Comparison of ENCODE assay signal across 17 cellular contexts in genomic region chr2:437180-437579, GRCh38.
DNase-seq lines count a peak whose midpoint lies in the region; ATAC-seq and TF ChIP-seq lines count a peak whose summit lies in the region.
"Had no signal": no experiment of that assay in that cellular context is flagged by ENCODE, and none has a peak within 500 bp of the region (broad histone marks: within the 10 kb centered on the region; RNA-seq: fewer than 3 reads in every experiment).

No MANE protein-coding gene starts in this region.

- no peak overlapping the region for H2AK5ac ChIP-seq in mesendoderm (ENCODE audit: low read length)

- H3K4me3 ChIP-seq in DOHH2 (ENCODE audit: low read length) (peak overlapping the region; percentile 67), mesendoderm (ENCODE audit: low read length) (no peak overlapping the region)

- H3K9me3 Mint-ChIP-seq in activated CD8-positive, alpha-beta T cell treated with anti-CD3 and anti-CD28 coated beads, Interleukin-2, amount 10 ng/mL, durations not matched to agents 7 days and 5 days (ENCODE audit: insufficient read depth): no peaks in the 10 kb centered on the region
- no peaks in the 10 kb centered on the region for H3K9me3 Mint-ChIP-seq in activated CD8-positive, alpha-beta T cell treated with anti-CD3 and anti-CD28 coated beads for 36 hours
- H3K9me3 Mint-ChIP-seq in activated B cell treated with CpG ODN at 0.5 μM for 24 hours (no peaks in the 10 kb centered on the region), naive B cell (no peaks in the 10 kb centered on the region), WTC11 (no peaks in the 10 kb centered on the region)
- H3K9me3 Mint-ChIP-seq: stimulated activated naive CD8-positive, alpha-beta T cell treated with anti-CD3 and anti-CD28 coated beads, Interleukin-15, Interleukin-2, amounts not matched to agents 100 ng/mL and 50 ng/mL, for 24 hours had no signal

- no peaks in the 10 kb centered on the region; the same call in 1 of the 2 replicates for H3K9me3 ChIP-seq in DOHH2 (ENCODE audit: control insufficient read depth, insufficient read depth, low read length)
- H3K9me3 ChIP-seq: neutrophil, upper lobe of right lung had no signal

- no peak for ATAC-seq in activated CD8-positive, alpha-beta T cell treated with anti-CD3 and anti-CD28 coated beads, Interleukin-2, amount 10 ng/mL, durations not matched to agents 7 days and 5 days
- ATAC-seq in activated CD8-positive, alpha-beta T cell treated with anti-CD3 and anti-CD28 coated beads for 36 hours: no peak
- no peak for ATAC-seq in activated B cell treated with CpG ODN at 0.5 μM for 24 hours (ENCODE audit: low read depth)
- no peak for ATAC-seq in naive B cell (ENCODE audit: low read depth in 2 of 2)
- no peak for ATAC-seq in WTC11

- no peak overlapping the region for H2BK120ac ChIP-seq in mesendoderm (ENCODE audit: low read depth, low read length)

- H3K4me2 ChIP-seq in DOHH2 (ENCODE audit: low read length): peak overlapping the region; percentile 76
- H3K4me2 ChIP-seq in mesendoderm (ENCODE audit: low read length): no peak overlapping the region

- WGBS in mesendoderm (ENCODE audit: extremely low coverage, insufficient coverage, low lambda C conversion rate): no CpG with 5 or more reads among the region's 5 CpGs

- no peak overlapping the region for H3K9ac ChIP-seq in mesendoderm (ENCODE audit: low read length)

- no peak overlapping the region for H3K56ac ChIP-seq in mesendoderm (ENCODE audit: low read length)

- no peaks in the 10 kb centered on the region for H3K36me3 Mint-ChIP-seq in activated CD8-positive, alpha-beta T cell treated with anti-CD3 and anti-CD28 coated beads, Interleukin-2, amount 10 ng/mL, durations not matched to agents 7 days and 5 days (ENCODE audit: low read depth)
- H3K36me3 Mint-ChIP-seq in activated CD8-positive, alpha-beta T cell treated with anti-CD3 and anti-CD28 coated beads for 36 hours (ENCODE audit: low read depth): no peaks in the 10 kb centered on the region
- H3K36me3 Mint-ChIP-seq in activated B cell treated with CpG ODN at 0.5 μM for 24 hours (ENCODE audit: low read depth): no peaks in the 10 kb centered on the region
- H3K36me3 Mint-ChIP-seq in naive B cell: no peaks in the 10 kb centered on the region
- no peaks in the 10 kb centered on the region for H3K36me3 Mint-ChIP-seq in WTC11

- H3K79me1 ChIP-seq in mesendoderm (ENCODE audit: low read length): no peaks in the 10 kb centered on the region

- no peak overlapping the region for H2BK5ac ChIP-seq in mesendoderm (ENCODE audit: low read length)

- H3K4me1 Mint-ChIP-seq in activated CD8-positive, alpha-beta T cell treated with anti-CD3 and anti-CD28 coated beads, Interleukin-2, amount 10 ng/mL, durations not matched to agents 7 days and 5 days (ENCODE audit: low read depth): peaks cover 27% of the 10 kb centered on the region
- H3K4me1 Mint-ChIP-seq in activated CD8-positive, alpha-beta T cell treated with anti-CD3 and anti-CD28 coated beads for 36 hours (ENCODE audit: low read depth): peaks cover 36% of the 10 kb centered on the region
- H3K4me1 Mint-ChIP-seq in activated B cell treated with CpG ODN at 0.5 μM for 24 hours (peaks cover 56% of the 10 kb centered on the region), naive B cell (peaks cover 31 to 61% (median 38%) of the 10 kb centered on the region in 3 donors), WTC11 (peaks cover 31% of the 10 kb centered on the region)

- H3K4me1 ChIP-seq in DOHH2 (ENCODE audit: control insufficient read depth, low read length): peaks cover 40% of the 10 kb centered on the region
- no peaks in the 10 kb centered on the region for H3K4me1 ChIP-seq in mesendoderm (ENCODE audit: control insufficient read depth, low read depth, low read length)
- H3K4me1 ChIP-seq: foreskin keratinocyte had no signal

- H3K36me3 ChIP-seq in DOHH2 (ENCODE audit: control insufficient read depth, low read length) (no peaks in the 10 kb centered on the region), mesendoderm (ENCODE audit: control insufficient read depth, insufficient read depth, low read length) (no peaks in the 10 kb centered on the region)
- H3K36me3 ChIP-seq: brain microvascular endothelial cell, neutrophil, upper lobe of right lung had no signal

- H3K27me3 ChIP-seq in DOHH2 (ENCODE audit: control insufficient read depth, low read length): no peaks in the 10 kb centered on the region
- H3K27me3 ChIP-seq in mesendoderm (ENCODE audit: insufficient read depth, low read length, poor library complexity): no peaks in the 10 kb centered on the region
- H3K27me3 ChIP-seq: brain microvascular endothelial cell, foreskin keratinocyte, neutrophil, upper lobe of right lung had no signal

- H3K79me2 ChIP-seq in DOHH2 (ENCODE audit: control insufficient read depth, low read length) (no peaks in the 10 kb centered on the region), mesendoderm (ENCODE audit: control insufficient read depth, insufficient read depth, low read length) (no peaks in the 10 kb centered on the region)

- CTCF ChIA-PET in activated CD8-positive, alpha-beta T cell treated with anti-CD3 and anti-CD28 coated beads, Interleukin-2, amount 10 ng/mL, durations not matched to agents 7 days and 5 days (lab: Charles Lee): no interaction called here
- CTCF ChIA-PET in activated CD8-positive, alpha-beta T cell treated with anti-CD3 and anti-CD28 coated beads for 36 hours (lab: Charles Lee): interaction anchor here (1.2 to 1.4 kb wide), 2 partner anchors 15 kb away, joined by 3 read pairs; no protein-coding TSS in a partner anchor
- CTCF ChIA-PET in activated B cell treated with CpG ODN at 0.5 μM for 24 hours (lab: Charles Lee): no interaction called here
- CTCF ChIA-PET in WTC11 (lab: Charles Lee): interaction anchor here (0.6 kb wide), 1 partner anchor 12 kb away, joined by 3 read pairs; no protein-coding TSS in a partner anchor

- POLR2A ChIA-PET in activated CD8-positive, alpha-beta T cell treated with anti-CD3 and anti-CD28 coated beads, Interleukin-2, amount 10 ng/mL, durations not matched to agents 7 days and 5 days (lab: Charles Lee): no interaction called here
- POLR2A ChIA-PET in activated CD8-positive, alpha-beta T cell treated with anti-CD3 and anti-CD28 coated beads for 36 hours (lab: Charles Lee): no interaction called here
- POLR2A ChIA-PET in activated B cell treated with CpG ODN at 0.5 μM for 24 hours (lab: Charles Lee): interaction anchor here (0.8 kb wide), 1 partner anchor 9 kb away, joined by 3 read pairs; no protein-coding TSS in a partner anchor
- POLR2A ChIA-PET in WTC11 (lab: Charles Lee): no interaction called here

- no peak overlapping the region for H3K4ac ChIP-seq in mesendoderm (ENCODE audit: low read depth, low read length)

- H3K27ac Mint-ChIP-seq in activated CD8-positive, alpha-beta T cell treated with anti-CD3 and anti-CD28 coated beads, Interleukin-2, amount 10 ng/mL, durations not matched to agents 7 days and 5 days: peak overlapping the region; percentile 34
- H3K27ac Mint-ChIP-seq in activated CD8-positive, alpha-beta T cell treated with anti-CD3 and anti-CD28 coated beads for 36 hours: no peak overlapping the region
- peak overlapping the region; percentile 87 for H3K27ac Mint-ChIP-seq in activated B cell treated with CpG ODN at 0.5 μM for 24 hours
- peak overlapping the region; percentile 96 to 98 (median 97) for H3K27ac Mint-ChIP-seq in naive B cell
- no peak overlapping the region for H3K27ac Mint-ChIP-seq in WTC11
- H3K27ac Mint-ChIP-seq: stimulated activated naive CD8-positive, alpha-beta T cell treated with anti-CD3 and anti-CD28 coated beads, Interleukin-15, Interleukin-2, amounts not matched to agents 100 ng/mL and 50 ng/mL, for 24 hours had no signal

- H2BK15ac ChIP-seq in mesendoderm (replicated peaks; ENCODE audit: low read depth): no peak overlapping the region

- no peak for TF ChIP-seq CTCF in activated CD8-positive, alpha-beta T cell treated with anti-CD3 and anti-CD28 coated beads for 36 hours (IDR thresholded peaks at IDR 0.05)
- TF ChIP-seq CTCF in DOHH2 (IDR thresholded peaks at IDR 0.05; ENCODE audit: low read depth, low read length, poor library complexity, severe bottlenecking) (no peak), activated B cell treated with CpG ODN at 0.5 μM for 24 hours (IDR thresholded peaks at IDR 0.05) (no peak), WTC11 (IDR thresholded peaks at IDR 0.05) (no peak)

- no peaks in the 10 kb centered on the region for H4K20me1 ChIP-seq in DOHH2 (ENCODE audit: control insufficient read depth, insufficient read depth, low read depth, low read length)

- no peak overlapping the region for H4K8ac ChIP-seq in mesendoderm (ENCODE audit: low read depth, low read length)

- H3K18ac ChIP-seq in mesendoderm (ENCODE audit: low read length): no peak overlapping the region

- intact Hi-C loops in activated CD8-positive, alpha-beta T cell treated with anti-CD3 and anti-CD28 coated beads for 36 hours (cut with micrococcal nuclease): no loop called here
- intact Hi-C loops in activated B cell treated with CpG ODN at 0.5 μM for 24 hours (cut with micrococcal nuclease): no loop called here

- peak overlapping the region; percentile 93 for H3K27ac ChIP-seq in DOHH2 (ENCODE audit: low read depth, low read length)
- H3K27ac ChIP-seq in mesendoderm (ENCODE audit: low read depth, low read length): no peak overlapping the region
- H3K27ac ChIP-seq: brain microvascular endothelial cell, foreskin keratinocyte, neutrophil had no signal

- no peak overlapping the region for H4K5ac ChIP-seq in mesendoderm (ENCODE audit: low read length)

- no peak for DNase-seq in activated CD8-positive, alpha-beta T cell treated with anti-CD3 and anti-CD28 coated beads, Interleukin-2, amount 10 ng/mL, durations not matched to agents 7 days and 5 days
- no peak for DNase-seq in activated CD8-positive, alpha-beta T cell treated with anti-CD3 and anti-CD28 coated beads for 36 hours
- DNase-seq in activated B cell treated with CpG ODN at 0.5 μM for 24 hours: no peak
- DNase-seq in naive B cell: no peak
- DNase-seq in NCI-H1694 treated with DMSO at 0.1 percent for 48 hours (lab: John Stamatoyannopoulos, UW): no peak
- no peak for DNase-seq in WTC11 (ENCODE audit: low spot score)
- no peak for DNase-seq in mesendoderm
- DNase-seq: activated naive CD4-positive, alpha-beta T cell; brain microvascular endothelial cell; cortex of kidney; NCI-H446; SW 1271; upper lobe of right lung had no signal

- H3K9me2 ChIP-seq in DOHH2 (replicated peaks; ENCODE audit: control insufficient read depth, low read length): no peaks in the 10 kb centered on the region

- no peaks in the 10 kb centered on the region for H3K27me3 Mint-ChIP-seq in activated CD8-positive, alpha-beta T cell treated with anti-CD3 and anti-CD28 coated beads, Interleukin-2, amount 10 ng/mL, durations not matched to agents 7 days and 5 days (ENCODE audit: low read depth)
- H3K27me3 Mint-ChIP-seq in activated CD8-positive, alpha-beta T cell treated with anti-CD3 and anti-CD28 coated beads for 36 hours: no peaks in the 10 kb centered on the region
- no peaks in the 10 kb centered on the region for H3K27me3 Mint-ChIP-seq in activated B cell treated with CpG ODN at 0.5 μM for 24 hours
- no peaks in the 10 kb centered on the region for H3K27me3 Mint-ChIP-seq in naive B cell
- peaks cover 4% of the 10 kb centered on the region; the same call in 1 of the 2 replicates for H3K27me3 Mint-ChIP-seq in WTC11 (ENCODE audit: low read depth)
- H3K27me3 Mint-ChIP-seq: stimulated activated naive CD8-positive, alpha-beta T cell treated with anti-CD3 and anti-CD28 coated beads, Interleukin-15, Interleukin-2, amounts not matched to agents 100 ng/mL and 50 ng/mL, for 24 hours had no signal

- H3F3A ChIP-seq in DOHH2 (ENCODE audit: control insufficient read depth, insufficient read depth): peaks cover 5% of the 10 kb centered on the region

- H3K4me3 Mint-ChIP-seq in activated CD8-positive, alpha-beta T cell treated with anti-CD3 and anti-CD28 coated beads, Interleukin-2, amount 10 ng/mL, durations not matched to agents 7 days and 5 days: peak overlapping the region; percentile 66
- no peak overlapping the region for H3K4me3 Mint-ChIP-seq in activated CD8-positive, alpha-beta T cell treated with anti-CD3 and anti-CD28 coated beads for 36 hours
- H3K4me3 Mint-ChIP-seq in activated B cell treated with CpG ODN at 0.5 μM for 24 hours (peak overlapping the region; percentile 81), naive B cell (peak overlapping the region; percentile 66 to 91 (median 86)), WTC11 (no peak overlapping the region)

- no peak overlapping the region for H3K23ac ChIP-seq in mesendoderm (ENCODE audit: low read length)

Comparison
In these comparisons a context has a peak if more than half of its experiments do, and no peak if none do; other contexts are left out.
1. H3K27ac Mint-ChIP-seq: peak in activated CD8-positive, alpha-beta T cell treated with anti-CD3 and anti-CD28 coated beads, Interleukin-2, amount 10 ng/mL, durations not matched to agents 7 days and 5 days (single experiment), activated B cell treated with CpG ODN at 0.5 μM for 24 hours (single experiment) and naive B cell (6 of 6); none in activated CD8-positive, alpha-beta T cell treated with anti-CD3 and anti-CD28 coated beads for 36 hours (single experiment) and WTC11 (single experiment).
2. H3K4me3 Mint-ChIP-seq: peak in activated CD8-positive, alpha-beta T cell treated with anti-CD3 and anti-CD28 coated beads, Interleukin-2, amount 10 ng/mL, durations not matched to agents 7 days and 5 days (single experiment), activated B cell treated with CpG ODN at 0.5 μM for 24 hours (single experiment) and naive B cell (8 of 8); none in activated CD8-positive, alpha-beta T cell treated with anti-CD3 and anti-CD28 coated beads for 36 hours (single experiment) and WTC11 (single experiment).
3. CTCF ChIA-PET loops: an anchor here in activated CD8-positive, alpha-beta T cell treated with anti-CD3 and anti-CD28 coated beads for 36 hours (1.2 to 1.4 kb wide) and WTC11 (0.6 kb wide); none called in activated CD8-positive, alpha-beta T cell treated with anti-CD3 and anti-CD28 coated beads, Interleukin-2, amount 10 ng/mL, durations not matched to agents 7 days and 5 days and activated B cell treated with CpG ODN at 0.5 μM for 24 hours.